ENCODE assay signal across 1 cellular context in the genomic region with DNA sequence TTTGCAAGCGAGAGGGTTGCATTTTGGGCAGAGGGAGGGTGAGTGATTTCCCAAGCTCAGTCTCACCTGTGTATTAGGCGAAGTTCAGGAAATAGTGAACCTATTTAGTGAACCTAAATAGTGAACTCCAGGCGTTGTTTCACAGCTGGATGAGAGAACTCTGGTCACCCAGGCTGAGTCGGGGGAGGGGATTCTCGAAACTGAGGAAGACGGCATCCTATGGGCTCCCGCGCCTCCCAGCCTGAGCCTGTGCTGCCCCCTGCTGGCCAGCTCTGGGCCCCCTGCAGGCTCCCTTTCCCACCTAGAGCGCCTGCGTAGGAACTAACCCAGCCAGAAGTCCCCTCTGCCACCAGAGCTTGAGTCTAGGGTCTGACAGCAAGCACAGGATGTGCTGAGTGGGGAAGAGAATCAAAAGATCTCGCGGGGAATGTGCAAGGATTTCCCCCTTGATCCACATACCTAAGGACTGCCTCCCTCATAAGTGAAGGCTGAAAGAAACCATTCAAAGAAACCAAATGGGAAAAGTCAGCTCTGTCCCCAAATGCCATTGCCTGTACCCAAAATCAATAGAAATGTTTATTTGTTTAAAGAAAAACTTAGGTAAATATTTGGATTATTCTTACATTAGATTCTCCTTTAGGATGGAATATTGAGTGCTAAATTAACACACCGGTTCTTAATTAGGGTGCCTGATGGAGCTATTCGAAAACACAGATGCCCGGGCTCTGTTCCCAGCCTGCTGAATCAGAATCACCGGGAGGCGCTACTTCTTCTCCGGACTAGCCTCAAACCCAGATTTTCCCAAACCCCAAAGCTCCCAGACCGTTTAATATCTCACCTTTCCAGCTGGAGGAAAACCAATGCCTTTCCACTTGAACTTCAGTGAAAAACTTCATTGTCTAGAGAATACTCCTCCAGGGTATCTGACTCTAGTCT.
TF ChIP-seq lines count a peak whose summit lies in the region.

No MANE protein-coding gene starts in this region.

TF ChIP-seq in HepG2, 621 proteins besides CTCF, POLR2A, EP300 and RAD21 (continued from another document and continues in another):
- TF ChIP-seq POGK (CRISPR knock-in tag; conservative IDR thresholded peaks at IDR 0.05) (peak; percentile 74; the same call in 1 of the 2 replicates), RFX5 (IDR thresholded peaks at IDR 0.05; ENCODE audit: low read depth, low read length) (no peak), ZNF75D (CRISPR knock-in tag; IDR thresholded peaks at IDR 0.05; ENCODE audit: borderline replicate concordance) (no peak), HCFC1 (IDR thresholded peaks at IDR 0.05; ENCODE audit: low read depth, low read length) (no peak), HINFP (CRISPR knock-in tag; IDR thresholded peaks at IDR 0.05; ENCODE audit: low read depth) (0 out of 2 replicates have a peak, but pooled peaks have one; percentile 44), IRF2 (CRISPR knock-in tag; IDR thresholded peaks at IDR 0.05) (peak; percentile 64; the same call in 1 of the 2 replicates), SPEN (CRISPR knock-in tag; IDR thresholded peaks at IDR 0.05; ENCODE audit: low read depth) (peak; percentile 67), MED1 (CRISPR knock-in tag; IDR thresholded peaks at IDR 0.05) (peak; percentile 64), TCF7 (IDR thresholded peaks at IDR 0.05; ENCODE audit: low read depth) (no peak), FOXJ3 (CRISPR knock-in tag; IDR thresholded peaks at IDR 0.05; ENCODE audit: borderline replicate concordance) (peak; percentile 32; the same call in 1 of the 2 replicates), CEBPG (CRISPR knock-in tag; IDR thresholded peaks at IDR 0.05) (peak; percentile 23; the same call in 1 of the 2 replicates), ZNF451 (CRISPR knock-in tag; IDR thresholded peaks at IDR 0.05) (no peak), FOXA1 (IDR thresholded peaks at IDR 0.05) (no peak), FOXA1 (CRISPR knock-in tag; IDR thresholded peaks at IDR 0.05) (no peak), CENPX (CRISPR knock-in tag; IDR thresholded peaks at IDR 0.05) (no peak), ZNF749 (CRISPR knock-in tag; IDR thresholded peaks at IDR 0.05; ENCODE audit: borderline replicate concordance) (no peak), ZIK1 (CRISPR knock-in tag; IDR thresholded peaks at IDR 0.05; ENCODE audit: borderline replicate concordance, low read depth) (no peak), ZSCAN20 (CRISPR knock-in tag; IDR thresholded peaks at IDR 0.05; ENCODE audit: borderline replicate concordance) (0 out of 2 replicates have a peak, but pooled peaks have one; percentile 20), ZNF598 (CRISPR knock-in tag; IDR thresholded peaks at IDR 0.05; ENCODE audit: borderline replicate concordance) (peak; percentile 88; the same call in 1 of the 2 replicates), ZNF362 (CRISPR knock-in tag; IDR thresholded peaks at IDR 0.05; ENCODE audit: borderline replicate concordance) (peak; percentile 85; the same call in 1 of the 2 replicates), MIER2 (CRISPR knock-in tag; IDR thresholded peaks at IDR 0.05) (peak; percentile 75; the same call in 1 of the 2 replicates), ZFP91 (CRISPR knock-in tag; IDR thresholded peaks at IDR 0.05; ENCODE audit: borderline replicate concordance) (no peak), HNRNPLL (IDR thresholded peaks at IDR 0.05; ENCODE audit: low read depth, low read length, poor library complexity, severe bottlenecking) (peak; percentile 51), KDM5A (IDR thresholded peaks at IDR 0.05; ENCODE audit: borderline replicate concordance, low read length) (no peak), ZNF792 (CRISPR knock-in tag; IDR thresholded peaks at IDR 0.05) (peak; percentile 31; the same call in 1 of the 2 replicates), ZFP36L2 (CRISPR knock-in tag; IDR thresholded peaks at IDR 0.05) (0 out of 2 replicates have a peak, but pooled peaks have one; percentile 68), ZNF710 (CRISPR knock-in tag; IDR thresholded peaks at IDR 0.05; ENCODE audit: borderline replicate concordance) (peak; percentile 76; the same call in 1 of the 2 replicates), SALL1 (CRISPR knock-in tag; IDR thresholded peaks at IDR 0.05) (peak; percentile 90), ZFP90 (CRISPR knock-in tag; IDR thresholded peaks at IDR 0.05; ENCODE audit: borderline replicate concordance) (peak; percentile 87), DMTF1 (CRISPR knock-in tag; IDR thresholded peaks at IDR 0.05) (no peak)
- TF ChIP-seq, protein P1, sequence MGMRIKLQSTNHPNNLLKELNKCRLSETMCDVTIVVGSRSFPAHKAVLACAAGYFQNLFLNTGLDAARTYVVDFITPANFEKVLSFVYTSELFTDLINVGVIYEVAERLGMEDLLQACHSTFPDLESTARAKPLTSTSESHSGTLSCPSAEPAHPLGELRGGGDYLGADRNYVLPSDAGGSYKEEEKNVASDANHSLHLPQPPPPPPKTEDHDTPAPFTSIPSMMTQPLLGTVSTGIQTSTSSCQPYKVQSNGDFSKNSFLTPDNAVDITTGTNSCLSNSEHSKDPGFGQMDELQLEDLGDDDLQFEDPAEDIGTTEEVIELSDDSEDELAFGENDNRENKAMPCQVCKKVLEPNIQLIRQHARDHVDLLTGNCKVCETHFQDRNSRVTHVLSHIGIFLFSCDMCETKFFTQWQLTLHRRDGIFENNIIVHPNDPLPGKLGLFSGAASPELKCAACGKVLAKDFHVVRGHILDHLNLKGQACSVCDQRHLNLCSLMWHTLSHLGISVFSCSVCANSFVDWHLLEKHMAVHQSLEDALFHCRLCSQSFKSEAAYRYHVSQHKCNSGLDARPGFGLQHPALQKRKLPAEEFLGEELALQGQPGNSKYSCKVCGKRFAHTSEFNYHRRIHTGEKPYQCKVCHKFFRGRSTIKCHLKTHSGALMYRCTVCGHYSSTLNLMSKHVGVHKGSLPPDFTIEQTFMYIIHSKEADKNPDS (CRISPR knock-in tag; IDR thresholded peaks at IDR 0.05): no peak
- TF ChIP-seq, protein P2, sequence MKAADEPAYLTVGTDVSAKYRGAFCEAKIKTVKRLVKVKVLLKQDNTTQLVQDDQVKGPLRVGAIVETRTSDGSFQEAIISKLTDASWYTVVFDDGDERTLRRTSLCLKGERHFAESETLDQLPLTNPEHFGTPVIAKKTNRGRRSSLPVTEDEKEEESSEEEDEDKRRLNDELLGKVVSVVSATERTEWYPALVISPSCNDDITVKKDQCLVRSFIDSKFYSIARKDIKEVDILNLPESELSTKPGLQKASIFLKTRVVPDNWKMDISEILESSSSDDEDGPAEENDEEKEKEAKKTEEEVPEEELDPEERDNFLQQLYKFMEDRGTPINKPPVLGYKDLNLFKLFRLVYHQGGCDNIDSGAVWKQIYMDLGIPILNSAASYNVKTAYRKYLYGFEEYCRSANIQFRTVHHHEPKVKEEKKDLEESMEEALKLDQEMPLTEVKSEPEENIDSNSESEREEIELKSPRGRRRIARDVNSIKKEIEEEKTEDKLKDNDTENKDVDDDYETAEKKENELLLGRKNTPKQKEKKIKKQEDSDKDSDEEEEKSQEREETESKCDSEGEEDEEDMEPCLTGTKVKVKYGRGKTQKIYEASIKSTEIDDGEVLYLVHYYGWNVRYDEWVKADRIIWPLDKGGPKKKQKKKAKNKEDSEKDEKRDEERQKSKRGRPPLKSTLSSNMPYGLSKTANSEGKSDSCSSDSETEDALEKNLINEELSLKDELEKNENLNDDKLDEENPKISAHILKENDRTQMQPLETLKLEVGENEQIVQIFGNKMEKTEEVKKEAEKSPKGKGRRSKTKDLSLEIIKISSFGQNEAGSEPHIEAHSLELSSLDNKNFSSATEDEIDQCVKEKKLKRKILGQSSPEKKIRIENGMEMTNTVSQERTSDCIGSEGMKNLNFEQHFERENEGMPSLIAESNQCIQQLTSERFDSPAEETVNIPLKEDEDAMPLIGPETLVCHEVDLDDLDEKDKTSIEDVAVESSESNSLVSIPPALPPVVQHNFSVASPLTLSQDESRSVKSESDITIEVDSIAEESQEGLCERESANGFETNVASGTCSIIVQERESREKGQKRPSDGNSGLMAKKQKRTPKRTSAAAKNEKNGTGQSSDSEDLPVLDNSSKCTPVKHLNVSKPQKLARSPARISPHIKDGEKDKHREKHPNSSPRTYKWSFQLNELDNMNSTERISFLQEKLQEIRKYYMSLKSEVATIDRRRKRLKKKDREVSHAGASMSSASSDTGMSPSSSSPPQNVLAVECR (CRISPR knock-in tag; IDR thresholded peaks at IDR 0.05; ENCODE audit: borderline replicate concordance): peak; percentile 52; the same call in 1 of the 2 replicates
- TF ChIP-seq, protein P3, sequence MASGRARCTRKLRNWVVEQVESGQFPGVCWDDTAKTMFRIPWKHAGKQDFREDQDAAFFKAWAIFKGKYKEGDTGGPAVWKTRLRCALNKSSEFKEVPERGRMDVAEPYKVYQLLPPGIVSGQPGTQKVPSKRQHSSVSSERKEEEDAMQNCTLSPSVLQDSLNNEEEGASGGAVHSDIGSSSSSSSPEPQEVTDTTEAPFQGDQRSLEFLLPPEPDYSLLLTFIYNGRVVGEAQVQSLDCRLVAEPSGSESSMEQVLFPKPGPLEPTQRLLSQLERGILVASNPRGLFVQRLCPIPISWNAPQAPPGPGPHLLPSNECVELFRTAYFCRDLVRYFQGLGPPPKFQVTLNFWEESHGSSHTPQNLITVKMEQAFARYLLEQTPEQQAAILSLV (CRISPR knock-in tag; IDR thresholded peaks at IDR 0.05; ENCODE audit: borderline replicate concordance): peak; percentile 44; the same call in 1 of the 2 replicates
- TF ChIP-seq, protein P4, sequence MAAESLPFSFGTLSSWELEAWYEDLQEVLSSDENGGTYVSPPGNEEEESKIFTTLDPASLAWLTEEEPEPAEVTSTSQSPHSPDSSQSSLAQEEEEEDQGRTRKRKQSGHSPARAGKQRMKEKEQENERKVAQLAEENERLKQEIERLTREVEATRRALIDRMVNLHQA (CRISPR knock-in tag; IDR thresholded peaks at IDR 0.05): no peak
